32 cellular contexts compared by ENCODE assay signal in the genomic region with DNA sequence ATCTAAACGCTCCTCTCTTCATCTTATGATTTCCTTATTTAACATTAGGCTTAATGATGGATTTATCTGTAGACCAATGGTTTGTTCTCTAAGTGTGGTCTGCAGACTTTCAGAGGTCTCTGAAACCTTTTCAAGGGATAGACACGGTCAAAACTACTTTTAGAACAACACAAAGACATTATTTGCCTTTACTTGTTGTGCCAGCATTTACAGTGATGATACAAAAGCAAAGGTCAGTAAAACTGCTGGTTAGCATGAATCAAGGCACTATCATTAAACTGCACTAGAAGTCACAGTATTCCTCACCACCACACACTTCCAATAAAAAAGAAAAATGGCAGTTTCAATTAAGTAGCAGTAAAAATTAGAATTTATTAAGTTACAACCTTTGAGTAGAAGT. TPM values are rescaled to one million over a fixed set of nuclear protein-coding genes. Genes with fewer than 3 reads are reported as not detected.
"Had no signal": no experiment of that assay in that cellular context is flagged by ENCODE, and none has a peak within 500 bp of the region (broad histone marks: within the 10 kb centered on the region; RNA-seq: fewer than 3 reads in every experiment).

No MANE protein-coding gene starts in this region.

- H3K9me3 ChIP-seq: left lung, lower lobe of right lung, pancreas, prostate gland, stomach, testis, thyroid gland, transverse colon, upper lobe of left lung, vagina had no signal

- H3K27me3 ChIP-seq: left lung, pancreas, stomach, testis, thyroid gland, transverse colon, upper lobe of left lung, vagina had no signal

- H3K27ac ChIP-seq: left lung, lower lobe of right lung, pancreas, prostate gland, skin epidermis, stomach, testis, thyroid gland, transverse colon, upper lobe of left lung, vagina had no signal

- ATAC-seq: left colon; left lung; lower lobe of right lung; naive thymus-derived CD8-positive, alpha-beta T cell; pancreas; right cardiac atrium; sciatic nerve; stimulated activated naive B cell treated with anti-CD40 and anti-IgM and Interleukin-4, amounts not matched to agents 10 μg/mL and 1 μg/mL and 100 μg/mL, for 72 hours; stimulated activated naive CD8-positive, alpha-beta T cell treated with anti-CD3 and anti-CD28 coated beads, Interleukin-15, Interleukin-2, amounts not matched to agents 100 U/mL and 50 U/mL, for 24 hours had no signal

- H3K4me3 ChIP-seq: left lung, lower lobe of right lung, pancreas, prostate gland, skin epidermis, stomach, testis, thyroid gland, transverse colon, upper lobe of left lung, vagina had no signal

- H3K9me3 Mint-ChIP-seq: immature natural killer cell; naive thymus-derived CD8-positive, alpha-beta T cell; nephron; neural crest cell; stimulated activated naive B cell treated with anti-CD40 and anti-IgM and Interleukin-4, amounts not matched to agents 10 μg/mL and 1 μg/mL and 100 μg/mL, for 72 hours had no signal

- H3K4me1 Mint-ChIP-seq: immature natural killer cell; neural crest cell; stimulated activated naive B cell treated with anti-CD40 and anti-IgM and Interleukin-4, amounts not matched to agents 10 μg/mL and 1 μg/mL and 100 μg/mL, for 72 hours had no signal

- H3K27me3 Mint-ChIP-seq: naive thymus-derived CD8-positive, alpha-beta T cell; stimulated activated naive B cell treated with anti-CD40 and anti-IgM and Interleukin-4, amounts not matched to agents 10 μg/mL and 1 μg/mL and 100 μg/mL, for 72 hours had no signal

- FAIRE-seq: islet of Langerhans, kidney, pancreas had no signal

- H3K4me1 ChIP-seq: left lung, lower lobe of right lung, pancreas, prostate gland, stomach, testis, thyroid gland, transverse colon, upper lobe of left lung, vagina had no signal

- H3K4me3 Mint-ChIP-seq: immature natural killer cell; naive thymus-derived CD8-positive, alpha-beta T cell; nephron; neural crest cell; stimulated activated naive B cell treated with anti-CD40 and anti-IgM and Interleukin-4, amounts not matched to agents 10 μg/mL and 1 μg/mL and 100 μg/mL, for 72 hours had no signal

- DNase-seq: immature natural killer cell; kidney; left colon; left lung; lower lobe of right lung; mammary epithelial cell; mesenchymal stem cell; naive thymus-derived CD8-positive, alpha-beta T cell; nucleus accumbens; pancreas; posterior cingulate gyrus; retina; right cardiac atrium; stimulated activated CD4-positive, alpha-beta T cell treated with anti-CD3 and anti-CD28 coated beads, Interleukin-12 subunit alpha, Interleukin-12 subunit beta, amount 100 ng/mL, for 4 hours; stimulated activated CD4-positive, alpha-beta T cell treated with anti-CD3 and anti-CD28 coated beads, Interleukin-15, amount 100 ng/mL, for 24 hours; stimulated activated CD4-positive, alpha-beta T cell treated with anti-CD3 and anti-CD28 coated beads, Interleukin-2, amount 100 ng/mL, for 24 hours; stimulated activated CD4-positive, alpha-beta T cell treated with anti-CD3 and anti-CD28 coated beads, Interleukin-4, amount 100 ng/mL, for 1 hour; stimulated activated naive B cell treated with anti-CD40 and anti-IgM and Interleukin-4, amounts not matched to agents 10 μg/mL and 1 μg/mL and 100 μg/mL, for 72 hours; stimulated activated naive CD8-positive, alpha-beta T cell treated with anti-CD3 and anti-CD28 coated beads, Interleukin-15, Interleukin-2, amounts not matched to agents 100 U/mL and 50 U/mL, for 24 hours; stomach; testis; thyroid gland; transverse colon; upper lobe of left lung had no signal

- H3K27ac Mint-ChIP-seq: stimulated activated naive B cell treated with anti-CD40 and anti-IgM and Interleukin-4, amounts not matched to agents 10 μg/mL and 1 μg/mL and 100 μg/mL, for 72 hours had no signal

RNA-seq across cellular contexts. Expression of a gene that starts 24.4 kb away (rescaled TPM):
- polyA plus RNA-seq: liver had no signal
